ENCODE assay signal across 13 cellular contexts in the genomic region with DNA sequence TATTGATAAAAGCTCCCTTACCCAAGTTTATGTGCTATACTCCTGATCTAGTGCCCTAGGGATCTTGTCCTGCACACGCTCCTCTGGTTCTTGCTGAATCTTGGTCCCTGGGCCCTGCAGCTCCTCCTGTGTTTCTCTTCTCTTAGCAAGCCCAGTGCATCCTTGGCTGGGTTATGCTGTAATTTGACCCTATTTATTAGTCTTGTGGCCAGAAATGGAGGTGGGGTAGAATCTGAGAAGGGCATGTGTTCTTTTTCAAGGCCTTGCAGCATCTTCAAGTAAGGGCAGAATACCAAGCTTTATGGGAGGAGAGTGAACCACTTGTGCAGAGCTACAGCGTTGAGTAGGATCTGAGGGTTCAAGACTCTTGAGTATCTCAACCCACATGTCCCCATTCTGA.
"Had no signal": no experiment of that assay in that cellular context is flagged by ENCODE, and none has a peak within 500 bp of the region (broad histone marks: within the 10 kb centered on the region; RNA-seq: fewer than 3 reads in every experiment).

No MANE protein-coding gene starts in this region.

- H3K9me3 ChIP-seq: heart left ventricle, lower lobe of right lung, right lobe of liver had no signal

- H3K4me3 ChIP-seq: heart left ventricle, lower lobe of right lung, right lobe of liver had no signal

- H3K27ac ChIP-seq: heart left ventricle, lower lobe of right lung, right lobe of liver had no signal

- ATAC-seq: heart left ventricle; lower lobe of right lung; right lobe of liver; stimulated activated naive CD8-positive, alpha-beta T cell treated with anti-CD3 and anti-CD28 coated beads, Interleukin-15, amount 100 ng/mL, for 72 hours had no signal

- H3K27me3 ChIP-seq: heart left ventricle, right lobe of liver had no signal

- FAIRE-seq: bronchial epithelial cell, frontal cortex had no signal

- DNase-seq: activated CD4-positive, alpha-beta T cell treated with anti-CD3 and anti-CD28 coated beads for 1 hour; activated CD4-positive, alpha-beta T cell treated with anti-CD3 and anti-CD28 coated beads, Interleukin-2, amount 50 U/mL, for 4 hours; activated naive CD4-positive, alpha-beta T cell treated with Interleukin-2 at 50 U/mL for 16 hours; activated T-cell treated with anti-CD3 and anti-CD28 coated beads for 4 hours; aorta; heart left ventricle; immature natural killer cell; lower lobe of right lung; right lobe of liver; stimulated activated CD4-positive, alpha-beta T cell treated with anti-CD3 and anti-CD28 coated beads, Interleukin-1b, Interleukin-23, amount 100 ng/mL, for 48 hours; stimulated activated naive CD8-positive, alpha-beta T cell treated with anti-CD3 and anti-CD28 coated beads, Interleukin-15, amount 100 ng/mL, for 72 hours had no signal

- H3K36me3 ChIP-seq: heart left ventricle, lower lobe of right lung, right lobe of liver had no signal

- H3K4me1 ChIP-seq: lower lobe of right lung, right lobe of liver had no signal
